ENCODE assay signal across 12 cellular contexts in the genomic region with DNA sequence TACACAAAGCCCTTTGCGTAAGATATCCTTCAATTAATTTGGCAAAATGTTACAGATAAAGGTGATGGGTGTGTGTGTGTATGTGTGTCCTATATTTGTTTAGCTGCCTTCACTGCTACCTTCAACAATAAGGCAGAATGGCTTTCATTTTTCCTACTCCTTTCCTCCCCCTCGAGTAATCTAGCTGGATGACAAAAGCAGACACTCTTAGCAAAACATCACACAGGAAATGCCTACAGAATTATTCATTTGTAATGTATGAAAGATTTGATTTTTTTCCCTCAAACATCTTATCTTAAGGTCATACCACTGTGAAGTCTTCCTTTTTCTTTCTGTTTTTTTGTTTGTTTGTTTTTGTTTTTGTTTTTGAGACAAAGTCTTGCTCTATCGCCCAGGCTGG. TPM values are rescaled to one million over a fixed set of nuclear protein-coding genes. Genes with fewer than 3 reads are reported as not detected.
DNase-seq lines count a peak whose midpoint lies in the region; ATAC-seq and TF ChIP-seq lines count a peak whose summit lies in the region.
"Had no signal": no experiment of that assay in that cellular context is flagged by ENCODE, and none has a peak within 500 bp of the region (broad histone marks: within the 10 kb centered on the region; RNA-seq: fewer than 3 reads in every experiment).

No MANE protein-coding gene starts in this region.

- no peak for TF ChIP-seq EP300 in tibial nerve (IDR thresholded peaks at IDR 0.05)

- peaks cover 39% of the 10 kb centered on the region for H3K36me3 ChIP-seq in CD4-positive, CD25-positive, alpha-beta regulatory T cell (ENCODE audit: control insufficient read depth, insufficient read depth, low read length)
- H3K36me3 ChIP-seq in KMS-11 (ENCODE audit: insufficient read depth) (no peaks in the 10 kb centered on the region), mesenchymal stem cell (ENCODE audit: control insufficient read depth in 1 of 2, insufficient read depth in 2 of 2, low read depth in 1 of 2, low read length in 2 of 2) (no peaks in the 10 kb centered on the region), tibial nerve (no peaks in the 10 kb centered on the region)

- no peak overlapping the region for H3K23ac ChIP-seq in mesenchymal stem cell (ENCODE audit: low read length in 2 of 2)

- H3K9ac ChIP-seq in KMS-11 (no peak overlapping the region; the same call in 1 of the 2 replicates), mesenchymal stem cell (ENCODE audit: low read length) (peak overlapping the region; percentile 79)

- no peak overlapping the region for H2BK15ac ChIP-seq in mesenchymal stem cell (ENCODE audit: low read depth, poor library complexity, severe bottlenecking)

- H3K27ac ChIP-seq in CD4-positive, CD25-positive, alpha-beta regulatory T cell (ENCODE audit: insufficient read depth, low read length, poor library complexity, severe bottlenecking) = no peak overlapping the region
- H3K27ac ChIP-seq in KMS-11 (no peak overlapping the region), mesenchymal stem cell (ENCODE audit: low read length, poor library complexity, severe bottlenecking) (peak overlapping the region; percentile 55), tibial nerve (peak overlapping the region in 1 of 4 donors; percentile 3)

- no peak overlapping the region for H2AK5ac ChIP-seq in mesenchymal stem cell (ENCODE audit: low read length, severe bottlenecking)

- no peaks in the 10 kb centered on the region for H3K79me2 ChIP-seq in KMS-11 (ENCODE audit: insufficient read depth, low read depth)

- 65% methylated on average over 2 of the region's 3 CpGs for WGBS in mesenchymal stem cell
- WGBS in tibial nerve, 2 donors = 52 to 60% methylated on average over 3 of the region's 3 CpGs

- no peak overlapping the region for H3K14ac ChIP-seq in mesenchymal stem cell (ENCODE audit: low read length in 2 of 2)

- H3K4me1 Mint-ChIP-seq in CD4-positive, CD25-positive, alpha-beta regulatory T cell = peaks cover 41 to 61% (median 50%) of the 10 kb centered on the region in 4 donors
- H3K4me1 Mint-ChIP-seq: WTC11 had no signal

- peaks cover 29% of the 10 kb centered on the region for H3K36me3 Mint-ChIP-seq in CD4-positive, CD25-positive, alpha-beta regulatory T cell
- H3K36me3 Mint-ChIP-seq: WTC11 had no signal

- H3K79me1 ChIP-seq in mesenchymal stem cell (replicated peaks; ENCODE audit: low read length, poor library complexity, severe bottlenecking) = no peaks in the 10 kb centered on the region

- DNase-seq in CD4-positive, CD25-positive, alpha-beta regulatory T cell = no peak
- peak; percentile 16 for DNase-seq in astrocyte of the cerebellum (ENCODE audit: low read depth)
- DNase-seq in mesenchymal stem cell = peak; percentile 67
- DNase-seq in tibial nerve (ENCODE audit: low spot score in 2 of 2) = no peak
- no peak for DNase-seq in NOMO-1 treated with DMSO at 0.1 percent for 48 hours (lab: John Stamatoyannopoulos, UW; ENCODE audit: unreplicated experiment)
- DNase-seq in Right ventricle myocardium superior = no peak
- DNase-seq: NCI-H2081 treated with DMSO at 0.1 percent for 48 hours, trophoblast cell had no signal

- H4K8ac ChIP-seq in mesenchymal stem cell (ENCODE audit: low read length) = no peak overlapping the region

- no peak overlapping the region for H3K4me3 ChIP-seq in CD4-positive, CD25-positive, alpha-beta regulatory T cell (ENCODE audit: low read depth, low read length)
- no peak overlapping the region for H3K4me3 ChIP-seq in KMS-11 (IDR thresholded peaks at IDR 0.05; ENCODE audit: insufficient read depth, low read depth, low read length)
- no peak overlapping the region for H3K4me3 ChIP-seq in astrocyte of the cerebellum (ENCODE audit: low read depth, low read length)
- H3K4me3 ChIP-seq in mesenchymal stem cell (ENCODE audit: insufficient read depth in 1 of 2, low read depth in 1 of 2, low read length in 2 of 2) = peak overlapping the region in 1 of 2 experiments; percentile 22
- H3K4me3 ChIP-seq in tibial nerve = no peak overlapping the region
- H3K4me3 ChIP-seq: lung had no signal

- H2BK120ac ChIP-seq in mesenchymal stem cell (ENCODE audit: low read depth, low read length) = no peak overlapping the region

- H2AFZ ChIP-seq in KMS-11 (ENCODE audit: low read depth) (no peak overlapping the region), mesenchymal stem cell (ENCODE audit: low read depth, low read length) (no peak overlapping the region)

- H2BK12ac ChIP-seq in mesenchymal stem cell (ENCODE audit: low read length in 2 of 2) = no peak overlapping the region

- H3K4ac ChIP-seq in mesenchymal stem cell (ENCODE audit: low read depth in 1 of 2, low read length in 2 of 2) = no peak overlapping the region

- peaks cover 26% of the 10 kb centered on the region for H3K4me1 ChIP-seq in CD4-positive, CD25-positive, alpha-beta regulatory T cell (ENCODE audit: control insufficient read depth, insufficient read depth, low read length, poor library complexity, severe bottlenecking)
- H3K4me1 ChIP-seq in KMS-11 (ENCODE audit: low read depth, poor library complexity, severe bottlenecking) (peaks cover 32% of the 10 kb centered on the region), mesenchymal stem cell (ENCODE audit: control insufficient read depth, insufficient read depth, low read depth, low read length) (peaks cover 2% of the 10 kb centered on the region), tibial nerve (peaks cover 0 to 19% (median 3%) of the 10 kb centered on the region in 4 donors)

- H2BK5ac ChIP-seq in mesenchymal stem cell (ENCODE audit: low read depth, low read length, poor library complexity, severe bottlenecking) = no peak overlapping the region

- no peaks in the 10 kb centered on the region for H3K9me3 Mint-ChIP-seq in CD4-positive, CD25-positive, alpha-beta regulatory T cell
- H3K9me3 Mint-ChIP-seq: WTC11 had no signal

- H3K4me3 Mint-ChIP-seq in CD4-positive, CD25-positive, alpha-beta regulatory T cell = peak overlapping the region in 1 of 4 donors; percentile 57
- H3K4me3 Mint-ChIP-seq: WTC11 had no signal

- no peaks in the 10 kb centered on the region for H4K20me1 ChIP-seq in KMS-11 (ENCODE audit: insufficient read depth)

- H3K9me3 ChIP-seq in CD4-positive, CD25-positive, alpha-beta regulatory T cell (ENCODE audit: control insufficient read depth in 2 of 2, low read length in 2 of 2) = no peaks in the 10 kb centered on the region
- H3K9me3 ChIP-seq in mesenchymal stem cell (ENCODE audit: control insufficient read depth, low read length) (no peaks in the 10 kb centered on the region), tibial nerve (no peaks in the 10 kb centered on the region)

- ATAC-seq in CD4-positive, CD25-positive, alpha-beta regulatory T cell (ENCODE audit: low read depth in 2 of 2) = no peak
- ATAC-seq in HG02885 (IDR thresholded peaks at IDR 0.05; ENCODE audit: poor library complexity, unreplicated experiment) (no peak), Right ventricle myocardium superior (ENCODE audit: poor library complexity) (no peak)
- ATAC-seq: WTC11 had no signal

- no peaks in the 10 kb centered on the region for H3K27me3 Mint-ChIP-seq in CD4-positive, CD25-positive, alpha-beta regulatory T cell

- H3K4me2 ChIP-seq in KMS-11 = peak overlapping the region; percentile 51; the same call in 1 of the 2 replicates
- H3K4me2 ChIP-seq in mesenchymal stem cell (ENCODE audit: low read length, poor library complexity, severe bottlenecking) = no peak overlapping the region

- in situ Hi-C loops in astrocyte of the cerebellum (cut with HindIII; ENCODE audit: low sequenced_read_pairs) = no loop called here

- intact Hi-C loops in Right ventricle myocardium superior (cut with DNase I) = no loop called here

- no peak for TF ChIP-seq POLR2A in tibial nerve (IDR thresholded peaks at IDR 0.05)

- H3K27me3 ChIP-seq in CD4-positive, CD25-positive, alpha-beta regulatory T cell (ENCODE audit: control insufficient read depth, insufficient read depth, low read length) = no peaks in the 10 kb centered on the region
- H3K27me3 ChIP-seq in KMS-11 (ENCODE audit: insufficient read depth, low read depth) (no peaks in the 10 kb centered on the region), mesenchymal stem cell (ENCODE audit: control insufficient read depth in 1 of 2, insufficient read depth in 1 of 2, low read length in 2 of 2) (no peaks in the 10 kb centered on the region), tibial nerve (no peaks in the 10 kb centered on the region)

- peak overlapping the region in 1 of 2 experiments; percentile 21 for H3K18ac ChIP-seq in mesenchymal stem cell (ENCODE audit: low read depth in 1 of 2, low read length in 2 of 2)

- H3K27ac Mint-ChIP-seq in CD4-positive, CD25-positive, alpha-beta regulatory T cell = peak overlapping the region; percentile 24 to 50 (median 43)
- H3K27ac Mint-ChIP-seq: WTC11 had no signal

- TF ChIP-seq CTCF in KMS-11 (conservative IDR thresholded peaks at IDR 0.05; ENCODE audit: low read depth, low read length) (no peak), astrocyte of the cerebellum (IDR thresholded peaks at IDR 0.05; ENCODE audit: low read depth, low read length, missing control alignments) (no peak), tibial nerve (IDR thresholded peaks at IDR 0.05) (no peak)

- no peak overlapping the region for H4K91ac ChIP-seq in mesenchymal stem cell (ENCODE audit: low read length)

RNA-seq across cellular contexts. Expression of gene PTPN22, which starts 10.6 kb away (rescaled TPM):
- 58.5 TPM for total RNA-seq in CD4-positive, CD25-positive, alpha-beta regulatory T cell
- polyA plus RNA-seq in CD4-positive, CD25-positive, alpha-beta regulatory T cell = 10 to 100 TPM; 49.1 to 93.4 (median 65.1) TPM
- polyA plus RNA-seq in mesenchymal stem cell (2013, experiment 1 of 2) = 0.07 TPM
- 0.10 TPM for polyA plus RNA-seq in mesenchymal stem cell (2013, experiment 2 of 2)
- total RNA-seq in tibial nerve = 1 to 10 TPM; 2.3 to 4.9 (median 3.5) TPM
- 0.35 TPM for total RNA-seq in Right ventricle myocardium superior
- total RNA-seq: WTC11 had no signal

RNA-seq across cellular contexts. Expression of gene BCL2L15, which starts 26.5 kb away (rescaled TPM):
- 2.2 TPM for total RNA-seq in CD4-positive, CD25-positive, alpha-beta regulatory T cell
- polyA plus RNA-seq in CD4-positive, CD25-positive, alpha-beta regulatory T cell = 1 to 10 TPM in 1 of 4 donors, under 1 TPM in 3; 0.30 to 2.1 (median 0.63) TPM
- polyA plus RNA-seq in mesenchymal stem cell (2013, experiment 1 of 2) = 0.03 TPM
- 0.10 TPM for polyA plus RNA-seq in mesenchymal stem cell (2013, experiment 2 of 2)
- total RNA-seq in tibial nerve = under 1 TPM; 0.22 to 0.63 (median 0.35) TPM
- not detected for total RNA-seq in Right ventricle myocardium superior

RNA-seq across cellular contexts. Expression of gene AP4B1, which starts 43.7 kb away (rescaled TPM):
- total RNA-seq in CD4-positive, CD25-positive, alpha-beta regulatory T cell = 53.6 TPM
- polyA plus RNA-seq in CD4-positive, CD25-positive, alpha-beta regulatory T cell = 10 to 100 TPM; 12.9 to 16.1 (median 14.5) TPM
- 5.4 TPM for polyA plus RNA-seq in mesenchymal stem cell (2013, experiment 1 of 2)
- 6.2 TPM for polyA plus RNA-seq in mesenchymal stem cell (2013, experiment 2 of 2)
- total RNA-seq in tibial nerve (10 to 100 TPM; 22.1 to 39.9 (median 34.5) TPM), Right ventricle myocardium superior (11.4 TPM)

RNA-seq across cellular contexts. Expression of gene DCLRE1B, which starts 44.2 kb away (rescaled TPM):
- total RNA-seq in CD4-positive, CD25-positive, alpha-beta regulatory T cell = 7.0 TPM
- 1 to 10 TPM; 2.2 to 6.6 (median 4.7) TPM for polyA plus RNA-seq in CD4-positive, CD25-positive, alpha-beta regulatory T cell
- 5.4 TPM for polyA plus RNA-seq in mesenchymal stem cell (2013, experiment 1 of 2)
- polyA plus RNA-seq in mesenchymal stem cell (2013, experiment 2 of 2) = 5.4 TPM
- total RNA-seq in tibial nerve (1 to 10 TPM; 3.5 to 7.2 (median 4.3) TPM), Right ventricle myocardium superior (2.2 TPM)

RNA-seq across cellular contexts. Expression of gene RSBN1, which starts 48.6 kb away (rescaled TPM):
- total RNA-seq in CD4-positive, CD25-positive, alpha-beta regulatory T cell = 52.1 TPM
- 10 to 100 TPM; 43.8 to 52.7 (median 49.8) TPM for polyA plus RNA-seq in CD4-positive, CD25-positive, alpha-beta regulatory T cell
- 5.9 TPM for polyA plus RNA-seq in mesenchymal stem cell (2013, experiment 1 of 2)
- 5.7 TPM for polyA plus RNA-seq in mesenchymal stem cell (2013, experiment 2 of 2)
- total RNA-seq in tibial nerve = 10 to 100 TPM; 18.9 to 33.9 (median 28.7) TPM
- 9.6 TPM for total RNA-seq in Right ventricle myocardium superior

Comparison
In these comparisons a context has a peak if more than half of its experiments do, and no peak if none do; other contexts are left out.
1. DNase-seq: peak in astrocyte of the cerebellum (single experiment) and mesenchymal stem cell (single experiment); none in CD4-positive, CD25-positive, alpha-beta regulatory T cell (0 of 3), tibial nerve (0 of 2), NOMO-1 treated with DMSO at 0.1 percent for 48 hours (single experiment) and Right ventricle myocardium superior (single experiment).
2. RNA of gene PTPN22, which starts 10.6 kb away (total RNA-seq): 58.5 TPM in CD4-positive, CD25-positive, alpha-beta regulatory T cell (single experiment); 2.3 to 4.9 TPM in tibial nerve and 0.35 TPM in Right ventricle myocardium superior (single experiment); every median in the first group is over 10 times any median in the second.